Comparison of ENCODE assay signal across 21 cellular contexts in genomic region chr2:100413586-100413985, GRCh38. TPM values are rescaled to one million over a fixed set of nuclear protein-coding genes. Genes with fewer than 3 reads are reported as not detected.
"Had no signal": no experiment of that assay in that cellular context is flagged by ENCODE, and none has a peak within 500 bp of the region (broad histone marks: within the 10 kb centered on the region; RNA-seq: fewer than 3 reads in every experiment).

No MANE protein-coding gene starts in this region.

- H3K27me3 Mint-ChIP-seq: activated CD4-positive, alpha-beta T cell treated with anti-CD3 and anti-CD28 coated beads for 36 hours; activated CD8-positive, alpha-beta T cell treated with anti-CD3 and anti-CD28 coated beads for 36 hours; activated T-helper 17 cell treated with anti-CD3 and anti-CD28 coated beads, Interleukin-2, amount 50 U/mL, for 72 hours; effector memory CD8-positive, alpha-beta T cell; naive thymus-derived CD8-positive, alpha-beta T cell had no signal

- DNase-seq: activated CD4-positive, alpha-beta T cell treated with anti-CD3 and anti-CD28 coated beads for 36 hours; activated CD8-positive, alpha-beta T cell treated with anti-CD3 and anti-CD28 coated beads for 36 hours; activated naive CD4-positive, alpha-beta T cell treated with anti-CD3 and anti-CD28 coated beads, Interleukin-2, amount 10 ng/mL, durations not matched to agents 7 days and 5 days; activated T-cell treated with anti-CD3 and anti-CD28 coated beads for 4 hours; cortex of kidney; effector memory CD8-positive, alpha-beta T cell; immature natural killer cell; left cardiac atrium; mucosa of descending colon; naive thymus-derived CD8-positive, alpha-beta T cell; stimulated activated CD4-positive, alpha-beta T cell treated with anti-CD3 and anti-CD28 coated beads, Interleukin-4, amount 100 ng/mL, for 4 hours; stomach; T1000 had no signal

- H3K36me3 Mint-ChIP-seq: activated naive CD4-positive, alpha-beta T cell treated with anti-CD3 and anti-CD28 coated beads, Interleukin-2, amount 10 ng/mL, durations not matched to agents 7 days and 5 days had no signal

- H3K27ac ChIP-seq: stomach, tibial nerve, VCaP had no signal

- H3K4me3 ChIP-seq: lung, mucosa of descending colon, stomach, tibial nerve had no signal

- H3K9me3 Mint-ChIP-seq: activated CD8-positive, alpha-beta T cell treated with anti-CD3 and anti-CD28 coated beads for 36 hours; activated naive CD4-positive, alpha-beta T cell treated with anti-CD3 and anti-CD28 coated beads, Interleukin-2, amount 10 ng/mL, durations not matched to agents 7 days and 5 days; activated T-helper 17 cell treated with anti-CD3 and anti-CD28 coated beads, Interleukin-2, amount 50 U/mL, for 72 hours; effector memory CD8-positive, alpha-beta T cell; immature natural killer cell; naive thymus-derived CD8-positive, alpha-beta T cell had no signal

- H3K27me3 ChIP-seq: stomach, tibial nerve had no signal

- H3K4me3 Mint-ChIP-seq: activated CD4-positive, alpha-beta T cell treated with anti-CD3 and anti-CD28 coated beads for 36 hours; activated CD8-positive, alpha-beta T cell treated with anti-CD3 and anti-CD28 coated beads for 36 hours; activated naive CD4-positive, alpha-beta T cell treated with anti-CD3 and anti-CD28 coated beads, Interleukin-2, amount 10 ng/mL, durations not matched to agents 7 days and 5 days; activated T-helper 17 cell treated with anti-CD3 and anti-CD28 coated beads, Interleukin-2, amount 50 U/mL, for 72 hours; effector memory CD8-positive, alpha-beta T cell; immature natural killer cell had no signal

- H3K27ac Mint-ChIP-seq: activated CD8-positive, alpha-beta T cell treated with anti-CD3 and anti-CD28 coated beads for 36 hours; activated T-helper 17 cell treated with anti-CD3 and anti-CD28 coated beads, Interleukin-2, amount 50 U/mL, for 72 hours; effector memory CD8-positive, alpha-beta T cell; immature natural killer cell; naive thymus-derived CD8-positive, alpha-beta T cell had no signal

- H3K9me3 ChIP-seq: mucosa of descending colon, stomach, tibial nerve had no signal

RNA-seq across cellular contexts. Expression of gene NMS, which starts 56.7 kb away (rescaled TPM):
- total RNA-seq: activated CD4-positive, alpha-beta T cell treated with anti-CD3 and anti-CD28 coated beads for 36 hours; activated CD8-positive, alpha-beta T cell treated with anti-CD3 and anti-CD28 coated beads for 36 hours; activated T-helper 17 cell treated with anti-CD3 and anti-CD28 coated beads, Interleukin-2, amount 50 U/mL, for 72 hours; cardiac septum; epithelial cell of proximal tubule; left cardiac atrium; lung; mucosa of descending colon; naive thymus-derived CD8-positive, alpha-beta T cell; osteoblast; stomach; tibial nerve had no signal
- polyA plus RNA-seq: adipose tissue; immature natural killer cell; lung; naive thymus-derived CD8-positive, alpha-beta T cell; stomach had no signal
